8 cellular contexts compared by ENCODE assay signal in genomic region chr1:40818264-40818961, GRCh38. TPM values are rescaled to one million over a fixed set of nuclear protein-coding genes. Genes with fewer than 3 reads are reported as not detected.
DNase-seq lines count a peak whose midpoint lies in the region.

No MANE protein-coding gene starts in this region.

- H3K79me2 ChIP-seq in GM23248 (ENCODE audit: insufficient read depth) = no peaks in the 10 kb centered on the region

- 3% methylated on average over 28 to 58 of the region's 59 CpGs for WGBS in GM23248 (ENCODE audit: low coverage in 1 of 2, low lambda C conversion rate in 2 of 2, missing lambda C conversion rate in 2 of 2), 2 experiments

- peaks cover 12% of the 10 kb centered on the region for H3K4me1 Mint-ChIP-seq in activated naive CD4-positive, alpha-beta T cell treated with anti-CD3 and anti-CD28 coated beads for 36 hours (ENCODE audit: low read depth)

- H3K4me3 Mint-ChIP-seq in activated naive CD4-positive, alpha-beta T cell treated with anti-CD3 and anti-CD28 coated beads for 36 hours = peak overlapping the region; percentile 75

- no peaks in the 10 kb centered on the region for H3F3A ChIP-seq in GM23248 (ENCODE audit: insufficient read depth)

- H2AFZ ChIP-seq in GM23248 = peak overlapping the region; percentile 75

- peaks cover 16% of the 10 kb centered on the region for H3K27me3 ChIP-seq in GM23248 (replicated peaks; ENCODE audit: insufficient read depth)
- H3K27me3 ChIP-seq in NT2/D1 (ENCODE audit: insufficient read depth, insufficient read length) = peaks cover 32% of the 10 kb centered on the region

- H3K36me3 ChIP-seq in GM23248 (ENCODE audit: low read depth) = no peaks in the 10 kb centered on the region
- no peaks in the 10 kb centered on the region for H3K36me3 ChIP-seq in NT2/D1 (ENCODE audit: insufficient read depth, insufficient read length, low read length)

- no peaks in the 10 kb centered on the region for H4K20me1 ChIP-seq in GM23248 (ENCODE audit: insufficient read depth)

- H3K36me3 Mint-ChIP-seq in activated naive CD4-positive, alpha-beta T cell treated with anti-CD3 and anti-CD28 coated beads for 36 hours (ENCODE audit: low read depth) = no peaks in the 10 kb centered on the region

- H3K9ac ChIP-seq in GM23248 = peak overlapping the region; percentile 38; the same call in 1 of the 2 replicates
- peak overlapping the region; percentile 69 for H3K9ac ChIP-seq in NT2/D1 (ENCODE audit: insufficient read length, low read depth)

- in situ Hi-C loops in GM23248 (cut with MboI) = no loop called here

- intact Hi-C loops in activated naive CD4-positive, alpha-beta T cell treated with anti-CD3 and anti-CD28 coated beads for 36 hours (cut with micrococcal nuclease) = loop anchor here (1.0 to 2.0 kb wide), 2 partner anchors 16 to 44 kb away; partner anchors contain the start of gene CITED4

- DNase-seq in CMK (ENCODE audit: low read depth) (peak; percentile 27), GM23248 (peak; percentile 59), NT2/D1 (ENCODE audit: low read depth, low spot score) (peak; percentile 87), iPS DF 4.7 (ENCODE audit: extremely low read depth, low spot score) (peak; percentile 60), C1 segment of cervical spinal cord (lab: John Stamatoyannopoulos, UW) (no peak), pons (ENCODE audit: low spot score) (no peak)
- DNase-seq in activated naive CD4-positive, alpha-beta T cell treated with anti-CD3 and anti-CD28 coated beads for 36 hours = peak; percentile 91
- peak; percentile 77 to 87 for DNase-seq in stimulated activated CD4-positive, alpha-beta T cell treated with anti-CD3 and anti-CD28 coated beads, Interleukin-15, amount 100 ng/mL, for 48 hours (ENCODE audit: low read depth in 2 of 2)

- H3K4me3 ChIP-seq in GM23248 (peak overlapping the region; percentile 63), NT2/D1 (ENCODE audit: insufficient read length, low read depth) (peak overlapping the region; percentile 57)

- no peaks in the 10 kb centered on the region for H3K27me3 Mint-ChIP-seq in activated naive CD4-positive, alpha-beta T cell treated with anti-CD3 and anti-CD28 coated beads for 36 hours (ENCODE audit: low read depth)

- no peaks in the 10 kb centered on the region for H3K4me1 ChIP-seq in GM23248 (ENCODE audit: insufficient read depth)
- H3K4me1 ChIP-seq in NT2/D1 (ENCODE audit: insufficient read depth, insufficient read length) = peaks cover 43% of the 10 kb centered on the region

- H3K4me2 ChIP-seq in GM23248 (ENCODE audit: unreplicated experiment) = peak overlapping the region; percentile 55

- H3K9me3 ChIP-seq in GM23248 (ENCODE audit: low read depth) (no peaks in the 10 kb centered on the region), NT2/D1 (ENCODE audit: insufficient read depth, low read length) (no peaks in the 10 kb centered on the region)

- no peak overlapping the region for H3K27ac Mint-ChIP-seq in activated naive CD4-positive, alpha-beta T cell treated with anti-CD3 and anti-CD28 coated beads for 36 hours

- no peaks in the 10 kb centered on the region for H3K9me2 ChIP-seq in GM23248 (ENCODE audit: insufficient read depth)

- CTCF ChIA-PET in activated naive CD4-positive, alpha-beta T cell treated with anti-CD3 and anti-CD28 coated beads for 36 hours (lab: Charles Lee) = no interaction called here

- no peak overlapping the region for H3K27ac ChIP-seq in GM23248

- no peaks in the 10 kb centered on the region for H3K9me3 Mint-ChIP-seq in activated naive CD4-positive, alpha-beta T cell treated with anti-CD3 and anti-CD28 coated beads for 36 hours

RNA-seq across cellular contexts. Expression of gene KCNQ4, which starts 34.8 kb away (rescaled TPM):
- total RNA-seq in GM23248 (2014; rRNA removed; shearing (Covaris generic)) = not detected in 2 replicates
- not detected in 2 replicates for polyA plus RNA-seq in GM23248 (2016; fragmentation: Nextera tagmentation; extraction: Ambion mirVana)
- under 1 TPM; 0.49 to 0.50 TPM for total RNA-seq in activated naive CD4-positive, alpha-beta T cell treated with anti-CD3 and anti-CD28 coated beads for 36 hours

RNA-seq across cellular contexts. Expression of gene CITED4, which starts 43.8 kb away (rescaled TPM):
- not detected in 2 replicates for total RNA-seq in GM23248 (2014; rRNA removed; shearing (Covaris generic))
- polyA plus RNA-seq in GM23248 (2016; fragmentation: Nextera tagmentation; extraction: Ambion mirVana) = 0.19 TPM in 1 of 2 replicates, not detected in the other
- 1 to 10 TPM; 2.4 TPM for total RNA-seq in activated naive CD4-positive, alpha-beta T cell treated with anti-CD3 and anti-CD28 coated beads for 36 hours

Comparison
In these comparisons a context has a peak if more than half of its experiments do, and no peak if none do; other contexts are left out.
1. DNase-seq: peak in CMK (single experiment), GM23248 (single experiment), NT2/D1 (single experiment), activated naive CD4-positive, alpha-beta T cell treated with anti-CD3 and anti-CD28 coated beads for 36 hours (single experiment), iPS DF 4.7 (single experiment) and stimulated activated CD4-positive, alpha-beta T cell treated with anti-CD3 and anti-CD28 coated beads, Interleukin-15, amount 100 ng/mL, for 48 hours (2 of 2); none in C1 segment of cervical spinal cord (0 of 14) and pons (single experiment).